Comparison of ENCODE assay signal across 27 cellular contexts in the genomic region with DNA sequence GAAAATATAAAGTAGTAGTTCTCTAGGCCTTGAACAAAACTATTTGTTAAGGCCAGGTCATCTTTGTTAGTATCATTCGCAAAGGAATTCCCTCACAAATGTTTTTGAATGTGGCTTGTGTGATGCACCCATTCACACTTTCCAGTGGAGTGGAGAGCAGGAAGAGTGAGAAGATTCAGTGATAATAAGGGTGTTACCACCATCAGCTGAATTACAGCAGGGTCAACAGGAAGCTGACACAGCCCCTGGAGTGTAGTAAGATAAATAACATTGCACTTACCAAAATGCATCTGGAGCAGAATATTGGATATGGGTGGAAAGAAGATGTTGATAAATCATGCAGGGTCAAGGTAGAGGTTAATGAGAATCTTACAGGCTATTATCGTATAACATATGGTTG.
"Had no signal": no experiment of that assay in that cellular context is flagged by ENCODE, and none has a peak within 500 bp of the region (broad histone marks: within the 10 kb centered on the region; RNA-seq: fewer than 3 reads in every experiment).

No MANE protein-coding gene starts in this region.

- H3K9me3 Mint-ChIP-seq: type B pancreatic cell had no signal

- H3K27ac ChIP-seq: left lung, lower lobe of right lung, right atrium auricular region, right lobe of liver, tibial nerve, vagina had no signal

- H3K36me3 ChIP-seq: left lung, lower lobe of right lung, right atrium auricular region, right lobe of liver, tibial nerve, vagina had no signal

- H3K4me1 Mint-ChIP-seq: naive B cell; natural killer cell; neural crest cell; stimulated activated memory B cell treated with anti-CD40 and anti-IgM and Interleukin-4, amounts not matched to agents 10 μg/mL and 1 μg/mL and 100 μg/mL, for 72 hours; stimulated activated naive CD8-positive, alpha-beta T cell treated with anti-CD3 and anti-CD28 coated beads, Interleukin-15, amount 100 ng/mL, for 72 hours had no signal

- DNase-seq: hippocampal formation; kidney glomerular epithelial cell; left cardiac atrium; left lung; lower lobe of right lung; mammary epithelial cell; mesenchymal stem cell; naive B cell; natural killer cell; nucleus accumbens; right lobe of liver; stimulated activated CD4-positive, alpha-beta T cell treated with anti-CD3 and anti-CD28 coated beads, Interleukin-1b, Interleukin-23, amount 100 ng/mL, for 48 hours; stimulated activated CD4-positive, alpha-beta T cell treated with anti-CD3 and anti-CD28 coated beads, Interleukin-2, amount 100 ng/mL, for 48 hours; stimulated activated CD4-positive, alpha-beta T cell treated with anti-CD3 and anti-CD28 coated beads, Interleukin-4, amount 100 ng/mL, for 4 hours; stimulated activated CD8-positive, alpha-beta memory T cell treated with anti-CD3 and anti-CD28 coated beads, Interleukin-4, amount 100 ng/mL, for 48 hours; stimulated activated naive CD4-positive, alpha-beta T cell treated with Interleukin-2 at 50 U/mL for 16 hours; stimulated activated naive CD8-positive, alpha-beta T cell treated with anti-CD3 and anti-CD28 coated beads, Interleukin-15, amount 100 ng/mL, for 72 hours; substantia nigra had no signal

- H3K9me3 ChIP-seq: lower lobe of right lung, right atrium auricular region, right lobe of liver, tibial nerve, vagina had no signal

- H3K27ac Mint-ChIP-seq: mesothelial cell of epicardium; naive B cell; natural killer cell; progenitor cell of endocrine pancreas; stimulated activated memory B cell treated with anti-CD40 and anti-IgM and Interleukin-4, amounts not matched to agents 10 μg/mL and 1 μg/mL and 100 μg/mL, for 72 hours; stimulated activated naive CD8-positive, alpha-beta T cell treated with anti-CD3 and anti-CD28 coated beads, Interleukin-15, amount 100 ng/mL, for 72 hours; type B pancreatic cell had no signal

- H3K27me3 Mint-ChIP-seq: naive B cell; progenitor cell of endocrine pancreas; stimulated activated memory B cell treated with anti-CD40 and anti-IgM and Interleukin-4, amounts not matched to agents 10 μg/mL and 1 μg/mL and 100 μg/mL, for 72 hours; stimulated activated naive CD8-positive, alpha-beta T cell treated with anti-CD3 and anti-CD28 coated beads, Interleukin-15, amount 100 ng/mL, for 72 hours had no signal

- H3K27me3 ChIP-seq: left lung, right atrium auricular region, right lobe of liver, tibial nerve, vagina had no signal

- ATAC-seq: left cardiac atrium; left lung; lower lobe of right lung; natural killer cell; stimulated activated memory B cell treated with anti-CD40 and anti-IgM and Interleukin-4, amounts not matched to agents 10 μg/mL and 1 μg/mL and 100 μg/mL, for 72 hours; stimulated activated naive CD8-positive, alpha-beta T cell treated with anti-CD3 and anti-CD28 coated beads, Interleukin-15, amount 100 ng/mL, for 72 hours had no signal

- H3K4me1 ChIP-seq: left lung, lower lobe of right lung, right atrium auricular region, right lobe of liver, tibial nerve, vagina had no signal

- H3K4me3 Mint-ChIP-seq: mesothelial cell of epicardium; naive B cell; natural killer cell; neural crest cell; stimulated activated memory B cell treated with anti-CD40 and anti-IgM and Interleukin-4, amounts not matched to agents 10 μg/mL and 1 μg/mL and 100 μg/mL, for 72 hours; stimulated activated naive CD8-positive, alpha-beta T cell treated with anti-CD3 and anti-CD28 coated beads, Interleukin-15, amount 100 ng/mL, for 72 hours; type B pancreatic cell had no signal

- H3K36me3 Mint-ChIP-seq: naive B cell; natural killer cell; stimulated activated memory B cell treated with anti-CD40 and anti-IgM and Interleukin-4, amounts not matched to agents 10 μg/mL and 1 μg/mL and 100 μg/mL, for 72 hours; type B pancreatic cell had no signal

- H3K4me3 ChIP-seq: left lung, lower lobe of right lung, right atrium auricular region, right lobe of liver, smooth muscle cell, tibial nerve, vagina had no signal
